Comparison of ENCODE assay signal across 23 cellular contexts in the genomic region with DNA sequence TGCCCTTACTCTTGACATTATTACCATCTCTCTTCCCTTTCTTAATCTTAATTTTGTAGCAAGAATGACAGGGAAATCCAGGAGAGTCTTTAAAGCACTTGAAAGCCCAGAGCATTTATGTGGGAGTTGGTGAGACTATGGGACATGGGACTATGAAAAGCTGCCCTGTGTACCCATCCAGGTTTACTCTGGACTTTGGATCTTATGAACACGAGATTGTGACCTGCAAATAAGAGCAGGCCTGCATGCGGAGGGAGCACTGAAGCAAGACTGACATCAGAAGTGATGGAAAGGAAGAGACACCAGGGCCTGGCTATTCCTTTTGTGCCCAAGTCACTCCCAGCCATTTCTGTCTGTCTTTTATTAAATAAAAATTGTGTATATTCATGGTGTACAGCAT.
"Had no signal": no experiment of that assay in that cellular context is flagged by ENCODE, and none has a peak within 500 bp of the region (broad histone marks: within the 10 kb centered on the region; RNA-seq: fewer than 3 reads in every experiment).

No MANE protein-coding gene starts in this region.

- H3K4me3 ChIP-seq: coronary artery, gastrocnemius medialis, mucosa of descending colon, pancreas, right atrium auricular region, sigmoid colon, spleen, thoracic aorta, transverse colon, upper lobe of right lung, uterus had no signal

- H3K4me1 ChIP-seq: gastrocnemius medialis, pancreas, right atrium auricular region, spleen, transverse colon, upper lobe of right lung, uterus had no signal

- H3K36me3 ChIP-seq: gastrocnemius medialis, neutrophil, pancreas, right atrium auricular region, sigmoid colon, spleen, thoracic aorta, transverse colon, upper lobe of right lung, uterus had no signal

- H3K27me3 ChIP-seq: gastrocnemius medialis, neutrophil, pancreas, right atrium auricular region, sigmoid colon, spleen, transverse colon, upper lobe of right lung, uterus had no signal

- ATAC-seq: effector memory CD8-positive, alpha-beta T cell; esophagus mucosa; gastrocnemius medialis; mucosa of descending colon; natural killer cell treated with Interleukin-12 subunit alpha and Interleukin-12 subunit beta and Interleukin-15 and Interleukin-18, amount 100 ng/mL, for 72 hours; pancreas; stimulated activated memory B cell treated with anti-CD40 and anti-IgM and Interleukin-4, amounts not matched to agents 10 μg/mL and 1 μg/mL and 100 μg/mL, for 72 hours; upper lobe of right lung had no signal

- H3K27ac ChIP-seq: coronary artery, epithelial cell of prostate, gastrocnemius medialis, neutrophil, pancreas, right atrium auricular region, sigmoid colon, spleen, thoracic aorta, transverse colon, upper lobe of right lung, uterus had no signal

- H3K9me3 ChIP-seq: gastrocnemius medialis, mucosa of descending colon, neutrophil, pancreas, right atrium auricular region, spleen, transverse colon, upper lobe of right lung had no signal

- DNase-seq: effector memory CD8-positive, alpha-beta T cell; foreskin fibroblast; gastrocnemius medialis; head of caudate nucleus; kidney; mesenchymal stem cell; mucosa of descending colon; naive B cell; pancreas; sigmoid colon; spleen; stimulated activated CD4-positive, alpha-beta T cell treated with anti-CD3 and anti-CD28 coated beads, Interleukin-4, amount 100 ng/mL, for 4 hours; transverse colon; upper lobe of right lung; uterus had no signal
